ENCODE assay signal across 7 cellular contexts in the genomic region with DNA sequence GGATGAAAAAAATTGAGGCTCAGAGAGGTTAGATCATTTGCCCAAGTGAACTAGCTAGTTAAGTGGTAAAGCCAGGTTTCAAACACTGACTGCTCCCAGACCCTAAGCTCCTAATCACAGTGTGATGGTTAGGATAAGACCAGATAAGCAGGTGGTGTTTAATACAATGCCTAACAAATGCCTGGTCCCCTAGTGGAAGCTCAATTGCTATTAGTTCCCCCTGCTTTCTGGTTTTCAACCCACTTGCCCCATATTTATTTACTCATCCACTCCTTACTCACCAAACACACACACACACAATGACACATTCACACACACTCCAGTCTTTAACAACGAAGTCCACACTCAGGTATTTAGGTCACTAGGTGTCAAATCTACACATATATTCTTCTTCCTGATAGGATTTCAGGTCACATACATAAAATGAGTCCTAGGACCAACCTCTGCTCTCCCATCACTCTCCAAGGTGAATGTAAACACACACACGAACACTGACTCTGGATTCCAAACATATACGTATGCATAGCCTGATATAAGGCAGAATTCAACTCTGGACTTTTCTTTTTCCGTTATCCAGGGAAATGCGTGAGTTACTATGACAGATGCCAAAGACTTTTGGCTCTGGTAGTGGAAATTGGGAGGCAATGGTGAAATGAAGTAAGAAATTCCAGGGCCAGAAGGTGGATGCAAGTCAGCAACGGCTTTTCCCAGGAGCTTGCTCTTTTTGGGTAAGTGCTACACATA.
DNase-seq lines count a peak whose midpoint lies in the region; TF ChIP-seq lines count a peak whose summit lies in the region.

No MANE protein-coding gene starts in this region.

- H3K4me1 ChIP-seq in H9 (ENCODE audit: insufficient read depth, low read length): no peaks in the 10 kb centered on the region
- H3K4me1 ChIP-seq in effector memory CD4-positive, alpha-beta T cell (ENCODE audit: control insufficient read depth, insufficient read depth, low read length, poor library complexity, severe bottlenecking): peaks cover 3% of the 10 kb centered on the region
- peaks cover 15% of the 10 kb centered on the region for H3K4me1 ChIP-seq in neuron (ENCODE audit: insufficient read depth, low read length)

- no peak; the same call in 2 of the 3 replicates for TF ChIP-seq CTCF in H9 (conservative IDR thresholded peaks at IDR 0.05)

- peaks cover 4 to 9% (median 5%) of the 10 kb centered on the region in 3 experiments for H3K36me3 Mint-ChIP-seq in H9 (ENCODE audit: insufficient read depth in 1 of 3, low read depth in 3 of 3)

- WGBS in H9 (ENCODE audit: extremely low coverage, insufficient read length, low lambda C conversion rate): no CpG with 5 or more reads among the region's 6 CpGs

- peak overlapping the region; percentile 72 to 86 for H3K4me3 Mint-ChIP-seq in H9

- no peaks in the 10 kb centered on the region for H3K36me3 ChIP-seq in effector memory CD4-positive, alpha-beta T cell (ENCODE audit: control insufficient read depth, insufficient read depth, low read length)
- H3K36me3 ChIP-seq in neuron (ENCODE audit: insufficient read depth, low read length): no peaks in the 10 kb centered on the region

- no peak overlapping the region for H3K27ac Mint-ChIP-seq in H9

- H3K4me2 ChIP-seq in H9 (ENCODE audit: insufficient read depth, insufficient read length, low read length): peak overlapping the region; percentile 83

- peaks cover 46% of the 10 kb centered on the region for H3K27me3 Mint-ChIP-seq in H9 (ENCODE audit: low read depth)

- H3T11ph ChIP-seq in H9 (ENCODE audit: low read length): no peak overlapping the region

- no peak overlapping the region for H2AK5ac ChIP-seq in H9 (ENCODE audit: insufficient read length, low read length)

- H3K23me2 ChIP-seq in H9 (ENCODE audit: insufficient read length, low read depth, low read length, poor library complexity, severe bottlenecking): peaks cover 7% of the 10 kb centered on the region

- no peak overlapping the region for H3K4ac ChIP-seq in H9 (ENCODE audit: low read depth, low read length)

- H3K27me3 ChIP-seq in H9 (ENCODE audit: insufficient read depth, low read length): peaks cover 3% of the 10 kb centered on the region; the same call in 1 of the 2 replicates
- no peaks in the 10 kb centered on the region for H3K27me3 ChIP-seq in effector memory CD4-positive, alpha-beta T cell (replicated peaks; ENCODE audit: control insufficient read depth, insufficient read depth, low read length, poor library complexity, severe bottlenecking)
- no peaks in the 10 kb centered on the region for H3K27me3 ChIP-seq in neuron (ENCODE audit: insufficient read depth, low read length)

- H3K9ac ChIP-seq in H9 (ENCODE audit: extremely low read depth, insufficient read length, low read length): no peak overlapping the region

- H3K79me2 ChIP-seq in H9 (ENCODE audit: insufficient read depth, low read length): no peaks in the 10 kb centered on the region

- H2BK15ac ChIP-seq in H9 (ENCODE audit: low read depth, low read length): no peak overlapping the region

- no peak overlapping the region for H3K56ac ChIP-seq in H9 (ENCODE audit: insufficient read length, low read depth, low read length)

- H2BK12ac ChIP-seq in H9 (ENCODE audit: insufficient read length, low read depth, low read length): no peak overlapping the region

- H3K23ac ChIP-seq in H9 (ENCODE audit: insufficient read length, low read depth, low read length): no peak overlapping the region

- no peak overlapping the region for H4K5ac ChIP-seq in H9 (ENCODE audit: insufficient read length, low read depth, low read length)

- DNase-seq in H9 (no peak), NCI-H748 treated with DMSO at 0.1 percent for 48 hours (lab: John Stamatoyannopoulos, UW) (peak; percentile 38), germinal center (ENCODE audit: low spot score) (no peak), ACHN (no peak)
- no peak for DNase-seq in effector memory CD4-positive, alpha-beta T cell
- no peak for DNase-seq in stimulated activated naive CD4-positive, alpha-beta T cell (lab: John Stamatoyannopoulos, UW)

- no peaks in the 10 kb centered on the region for H4K20me1 ChIP-seq in H9 (ENCODE audit: control insufficient read depth, insufficient read depth, insufficient read length)

- H3K9me3 ChIP-seq in H9 (ENCODE audit: control insufficient read depth, low read depth, low read length) (no peaks in the 10 kb centered on the region), neuron (ENCODE audit: low read length) (peaks cover 6% of the 10 kb centered on the region)
- H3K9me3 ChIP-seq in effector memory CD4-positive, alpha-beta T cell (ENCODE audit: control insufficient read depth, low read length): no peaks in the 10 kb centered on the region

- no peak overlapping the region for H3K27ac ChIP-seq in H9 (ENCODE audit: insufficient read length, low read depth, low read length)
- no peak overlapping the region for H3K27ac ChIP-seq in effector memory CD4-positive, alpha-beta T cell (ENCODE audit: insufficient read depth, low read length, poor library complexity, severe bottlenecking)

- no peak overlapping the region for H3K18ac ChIP-seq in H9 (ENCODE audit: insufficient read length, low read depth, low read length)

- H2BK120ac ChIP-seq in H9 (ENCODE audit: low read depth, low read length, poor library complexity, severe bottlenecking): no peak overlapping the region

- no peak overlapping the region for H3K14ac ChIP-seq in H9 (ENCODE audit: insufficient read depth, low read length)

- no peak overlapping the region for H4K8ac ChIP-seq in H9 (replicated peaks; ENCODE audit: insufficient read length, low read depth, low read length)

- H3K4me1 Mint-ChIP-seq in H9: peaks cover 11 to 13% of the 10 kb centered on the region in 2 experiments

- H3K4me3 ChIP-seq in effector memory CD4-positive, alpha-beta T cell (ENCODE audit: insufficient read depth, low read depth, low read length, poor library complexity, severe bottlenecking): peak overlapping the region; percentile 62
- H3K4me3 ChIP-seq in neuron (ENCODE audit: low read length): peak overlapping the region; percentile 65

- H2BK20ac ChIP-seq in H9 (ENCODE audit: low read depth, low read length, poor library complexity, severe bottlenecking): no peak overlapping the region

- H4K91ac ChIP-seq in H9 (ENCODE audit: insufficient read length, low read depth, low read length): no peak overlapping the region

- in situ Hi-C loops in ACHN (cut with HindIII; ENCODE audit: low pct_ligation_motif_present, low pct_unique_long_range_greater_than_20kb, low sequenced_read_pairs): no loop called here

- H3K79me1 ChIP-seq in H9 (ENCODE audit: insufficient read depth, low read depth, low read length, poor library complexity, severe bottlenecking): no peaks in the 10 kb centered on the region

- H2BK5ac ChIP-seq in H9 (ENCODE audit: insufficient read length, low read length): no peak overlapping the region

- peaks cover 14 to 15% of the 10 kb centered on the region in 2 experiments; a peak in 4 of 5 replicates for H3K9me3 Mint-ChIP-seq in H9

- H2AFZ ChIP-seq in H9 (ENCODE audit: low read length) (peak overlapping the region; percentile 3), neuron (ENCODE audit: low read depth, low read length) (peak overlapping the region; percentile 88)
